In genomic region chr2:216031960-216032689, GRCh38 we compare ENCODE assay signal across 9 cellular contexts. TPM values are rescaled to one million over a fixed set of nuclear protein-coding genes. Genes with fewer than 3 reads are reported as not detected.
A peak's percentile ranks its signal among the peaks of the same experiment; 100 is the strongest.
DNase-seq lines count a peak whose midpoint lies in the region; ATAC-seq and TF ChIP-seq lines count a peak whose summit lies in the region.
"Had no signal": no experiment of that assay in that cellular context is flagged by ENCODE, and none has a peak within 500 bp of the region (broad histone marks: within the 10 kb centered on the region; RNA-seq: fewer than 3 reads in every experiment).

No MANE protein-coding gene starts in this region.

- ATAC-seq in HG02981 (IDR thresholded peaks at IDR 0.05; ENCODE audit: unreplicated experiment) = peak; percentile 75
- peak; percentile 90 to 95 for ATAC-seq in activated naive CD4-positive, alpha-beta T cell treated with anti-CD3 and anti-CD28 coated beads, Interleukin-2, amount 50 U/mL, for 72 hours

- H3K9ac ChIP-seq in mammary epithelial cell (ENCODE audit: insufficient read depth, low read length) = no peak overlapping the region

- no peaks in the 10 kb centered on the region for H3K36me3 ChIP-seq in mammary epithelial cell (ENCODE audit: insufficient read depth, low read length)

- no peaks in the 10 kb centered on the region for H3K9me3 Mint-ChIP-seq in MCF 10A (ENCODE audit: unreplicated experiment)
- H3K9me3 Mint-ChIP-seq in activated naive CD4-positive, alpha-beta T cell treated with anti-CD3 and anti-CD28 coated beads, Interleukin-2, amount 50 U/mL, for 72 hours = no peaks in the 10 kb centered on the region

- H4K20me1 ChIP-seq in mammary epithelial cell (ENCODE audit: insufficient read depth, low read length) = no peaks in the 10 kb centered on the region

- in situ Hi-C loops in mammary epithelial cell (cut with MboI; ENCODE audit: low sequenced_read_pairs in 2 of 2) = no loop called here

- TF ChIP-seq CTCF in mammary epithelial cell (conservative IDR thresholded peaks at IDR 0.05 in 1 of 2, IDR thresholded peaks at IDR 0.05 in 1 of 2; ENCODE audit: extremely low read depth in 1 of 2, insufficient read depth in 1 of 2, low read depth in 1 of 2, low read length in 2 of 2) = no peak
- no peak for TF ChIP-seq CTCF in MCF 10A (IDR thresholded peaks at IDR 0.05; ENCODE audit: unreplicated experiment)

- H3K79me2 ChIP-seq in mammary epithelial cell (ENCODE audit: insufficient read depth, low read length) = no peaks in the 10 kb centered on the region

- no peak overlapping the region for H3K27ac Mint-ChIP-seq in MCF 10A (ENCODE audit: low read depth, unreplicated experiment)
- H3K27ac Mint-ChIP-seq in activated naive CD4-positive, alpha-beta T cell treated with anti-CD3 and anti-CD28 coated beads, Interleukin-2, amount 50 U/mL, for 72 hours = peak overlapping the region; percentile 79 to 97

- no peak overlapping the region for H3K4me2 ChIP-seq in mammary epithelial cell (ENCODE audit: insufficient read depth, low read depth, low read length)

- intact Hi-C loops in mammary epithelial cell (cut with micrococcal nuclease) (loop anchor here (2.0 kb wide), 1 partner anchor 49 kb away; the partner anchor contains the start of genes PECR and TMEM169), MCF 10A (cut with micrococcal nuclease) (loop anchor here (10.0 kb wide), 1 partner anchor 73 kb away; the partner anchor contains the start of gene XRCC5)

- peak; percentile 40 for DNase-seq in mammary epithelial cell
- DNase-seq in MCF 10A (ENCODE audit: unreplicated experiment) = no peak
- no peak for DNase-seq in activated naive CD4-positive, alpha-beta T cell treated with anti-CD3 and anti-CD28 coated beads, Interleukin-2, amount 50 U/mL, for 72 hours (ENCODE audit: low spot score in 2 of 2)
- DNase-seq in NCI-H1048 (lab: John Stamatoyannopoulos, UW) = no peak
- no peak for DNase-seq in stimulated activated CD4-positive, alpha-beta T cell treated with anti-CD3 and anti-CD28 coated beads, Interleukin-4, amount 100 ng/mL, for 4 hours
- no peak for DNase-seq in activated CD4-positive, alpha-beta T cell treated with anti-CD3 and anti-CD28 coated beads for 1 hour
- DNase-seq: DND-41 had no signal

- H3K4me1 ChIP-seq in mammary epithelial cell (ENCODE audit: insufficient read depth, low read length) = peaks cover 5% of the 10 kb centered on the region

- no TSS peak for BruUV-seq in mammary epithelial cell (replicated peaks; lab: Mats Ljungman, UMichigan)
- BruUV-seq in MCF 10A (replicated peaks; lab: Mats Ljungman, UMichigan) = no TSS peak

- CTCF ChIA-PET in mammary epithelial cell (lab: Charles Lee; ENCODE audit: low non-redundant PET) = interaction anchor here (0.6 kb wide), 1 partner anchor 78 kb away, joined by 6 read pairs; no protein-coding TSS in a partner anchor
- CTCF ChIA-PET in MCF 10A (lab: Yijun Ruan, JAX) = interaction anchor here (0.7 to 5.3 kb wide), 11 partner anchors 8 to 82 kb away, joined by 3 to 70 read pairs (median 4); partner anchors contain the start of genes PECR and TMEM169

- peaks cover 15% of the 10 kb centered on the region for H3K4me1 Mint-ChIP-seq in MCF 10A (ENCODE audit: insufficient read depth, unreplicated experiment)

- dilution Hi-C loops in mammary epithelial cell (cut with HindIII; ENCODE audit: low sequenced_read_pairs) = loop anchor here (5.0 kb wide), 1 partner anchor 460 kb away; no protein-coding TSS in a partner anchor

- WGBS in mammary epithelial cell (ENCODE audit: low coverage, missing lambda C conversion rate) = 90% methylated on average over 1 of the region's 1 CpG

- no peaks in the 10 kb centered on the region for H3K9me3 ChIP-seq in mammary epithelial cell (replicated peaks; ENCODE audit: insufficient read depth, low read length)

- H3K27ac ChIP-seq in mammary epithelial cell (ENCODE audit: insufficient read depth, low read depth, low read length) = no peak overlapping the region
- H3K27ac ChIP-seq in temporal lobe (ENCODE audit: low read depth, low read length) = peak overlapping the region; percentile 7

- no peaks in the 10 kb centered on the region for H3K27me3 Mint-ChIP-seq in MCF 10A (ENCODE audit: insufficient read depth, unreplicated experiment)

- no peak overlapping the region for H3K4me3 ChIP-seq in mammary epithelial cell (replicated peaks in 1 of 3; ENCODE audit: insufficient read depth in 1 of 3, low read depth in 2 of 3, low read length in 3 of 3)

- POLR2A ChIA-PET in MCF 10A (lab: Yijun Ruan, JAX) = interaction anchor here (0.7 kb wide), 1 partner anchor 14 kb away, joined by 3 read pairs; no protein-coding TSS in a partner anchor

- H3K36me3 Mint-ChIP-seq in MCF 10A (ENCODE audit: insufficient read depth, unreplicated experiment) = peaks cover 7% of the 10 kb centered on the region
- peaks cover 4 to 12% of the 10 kb centered on the region in 2 donors for H3K36me3 Mint-ChIP-seq in activated naive CD4-positive, alpha-beta T cell treated with anti-CD3 and anti-CD28 coated beads, Interleukin-2, amount 50 U/mL, for 72 hours

- H3K27me3 ChIP-seq in mammary epithelial cell (ENCODE audit: insufficient read depth, low read length) = no peaks in the 10 kb centered on the region

- no peak overlapping the region for H3K4me3 Mint-ChIP-seq in MCF 10A (ENCODE audit: unreplicated experiment)

- no peak overlapping the region for H2AFZ ChIP-seq in mammary epithelial cell (ENCODE audit: low read depth, low read length)

RNA-seq across cellular contexts. Expression of gene MREG, which starts 18.8 kb away (rescaled TPM):
- total RNA-seq in mammary epithelial cell = 10 to 100 TPM; 20.7 to 29.5 TPM
- 14.1 TPM for polyA plus RNA-seq in mammary epithelial cell
- polyA minus RNA-seq in mammary epithelial cell = 9.7 TPM
- total RNA-seq in MCF 10A (2022) = 6.8 and 10.4 TPM in 2 replicates
- 1 to 10 TPM; 4.9 to 7.3 TPM for total RNA-seq in activated naive CD4-positive, alpha-beta T cell treated with anti-CD3 and anti-CD28 coated beads, Interleukin-2, amount 50 U/mL, for 72 hours
- total RNA-seq in temporal lobe = 2.2 TPM

RNA-seq across cellular contexts. Expression of gene PECR, which starts 49.5 kb away (rescaled TPM):
- total RNA-seq in mammary epithelial cell = 10 to 100 TPM in 1 of 2 donors, 1 to 10 TPM in 1; 8.8 to 11.2 TPM
- polyA plus RNA-seq in mammary epithelial cell = 13.7 TPM
- polyA minus RNA-seq in mammary epithelial cell = 12.1 TPM
- total RNA-seq in MCF 10A (2022) = 8.3 and 20.0 TPM in 2 replicates
- 10 to 100 TPM; 25.4 to 34.0 TPM for total RNA-seq in activated naive CD4-positive, alpha-beta T cell treated with anti-CD3 and anti-CD28 coated beads, Interleukin-2, amount 50 U/mL, for 72 hours
- 23.4 TPM for total RNA-seq in temporal lobe

RNA-seq across cellular contexts. Expression of gene TMEM169, which starts 49.6 kb away (rescaled TPM):
- 1 to 10 TPM in 1 of 2 donors, under 1 TPM in 1; 0.24 to 1.8 TPM for total RNA-seq in mammary epithelial cell
- 0.15 TPM for polyA plus RNA-seq in mammary epithelial cell
- polyA minus RNA-seq in mammary epithelial cell = not detected
- total RNA-seq in MCF 10A (2022) = 0.25 and 0.35 TPM in 2 replicates
- 1 to 10 TPM; 1.7 to 1.8 TPM for total RNA-seq in activated naive CD4-positive, alpha-beta T cell treated with anti-CD3 and anti-CD28 coated beads, Interleukin-2, amount 50 U/mL, for 72 hours
- 15.7 TPM for total RNA-seq in temporal lobe
